In the genomic region with DNA sequence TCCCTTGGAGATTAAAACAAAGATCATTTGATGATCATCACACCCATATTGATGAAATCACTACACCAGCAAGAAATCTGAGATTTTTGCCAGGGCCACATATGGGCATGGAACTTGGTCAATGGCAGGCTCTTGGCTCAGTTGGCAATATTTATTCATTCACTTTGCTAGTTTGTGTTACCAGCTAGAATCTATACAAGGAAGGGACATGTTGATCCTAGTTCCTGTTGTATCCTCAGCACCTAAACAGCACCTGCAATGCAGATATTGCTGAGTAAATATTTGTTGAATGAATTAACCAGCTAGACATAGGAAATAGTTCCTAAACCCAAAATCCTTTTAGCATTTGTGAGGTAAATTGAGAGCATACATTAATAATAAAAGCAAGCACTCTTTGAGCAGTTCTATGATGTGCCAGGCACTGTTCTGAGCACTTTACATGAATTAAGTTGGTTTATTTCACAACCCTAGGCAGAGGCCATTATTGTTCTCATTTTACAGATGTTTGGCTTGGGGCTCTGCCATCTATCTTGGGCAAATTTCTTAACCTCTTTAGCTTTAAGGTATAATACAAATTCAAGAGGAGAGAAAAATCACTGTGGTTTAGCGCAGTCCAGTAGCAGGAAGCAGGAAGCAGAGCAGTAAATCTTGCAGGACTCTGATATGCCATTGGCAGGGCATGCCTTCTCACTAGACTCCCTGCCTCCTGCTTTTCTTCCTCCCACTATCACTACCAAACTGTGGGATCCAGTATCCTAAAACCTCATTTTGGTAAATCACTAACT, we compare ENCODE assay signal across 8 cellular contexts. TPM values are rescaled to one million over a fixed set of nuclear protein-coding genes. Genes with fewer than 3 reads are reported as not detected.
A peak's percentile ranks its signal among the peaks of the same experiment; 100 is the strongest.
DNase-seq lines count a peak whose midpoint lies in the region; ATAC-seq and TF ChIP-seq lines count a peak whose summit lies in the region.

No MANE protein-coding gene starts in this region.

- peak overlapping the region in 1 of 2 experiments; percentile 73; a peak in 1 of 4 replicates for H3K4me3 ChIP-seq in SK-N-SH (ENCODE audit: low read depth in 2 of 2, low read length in 1 of 2)
- peak overlapping the region; percentile 75 for H3K4me3 ChIP-seq in PC-3 (ENCODE audit: low read length)
- no peak overlapping the region for H3K4me3 ChIP-seq in fibroblast of mammary gland (ENCODE audit: control insufficient read depth, low read depth, low read length)
- H3K4me3 ChIP-seq in smooth muscle cell = peak overlapping the region; percentile 71

- H3K9me3 ChIP-seq in SK-N-SH = no peaks in the 10 kb centered on the region
- no peaks in the 10 kb centered on the region for H3K9me3 ChIP-seq in PC-3 (ENCODE audit: low read length)
- H3K9me3 ChIP-seq in smooth muscle cell (replicated peaks; ENCODE audit: low read depth) = no peaks in the 10 kb centered on the region

- H3K27ac ChIP-seq in SK-N-SH (ENCODE audit: low read depth in 2 of 2, low read length in 1 of 2) = no peak overlapping the region
- no peak overlapping the region for H3K27ac ChIP-seq in PC-3 (ENCODE audit: low read length)
- H3K27ac ChIP-seq in smooth muscle cell (ENCODE audit: low read depth) = no peak overlapping the region

- DNase-seq in SK-N-SH = no peak
- DNase-seq in PC-3 = peak; percentile 9
- DNase-seq in fibroblast of mammary gland (ENCODE audit: low read depth) = peak; percentile 43
- DNase-seq in smooth muscle cell (lab: John Stamatoyannopoulos, UW; ENCODE audit: unreplicated experiment) = no peak
- DNase-seq in activated gamma-delta T cell (lab: John Stamatoyannopoulos, UW) = no peak
- DNase-seq in stimulated activated CD4-positive, alpha-beta T cell treated with anti-CD3 and anti-CD28 coated beads, Interleukin-4, amount 100 ng/mL, for 1 hour = no peak
- no peak for DNase-seq in Kasumi-1 (lab: John Stamatoyannopoulos, UW)

- peaks cover 15 to 27% of the 10 kb centered on the region in 2 experiments for H3K36me3 ChIP-seq in SK-N-SH (replicated peaks in 1 of 2; ENCODE audit: control insufficient read depth in 1 of 2, insufficient read depth in 2 of 2, low read length in 1 of 2)
- H3K36me3 ChIP-seq in PC-3 (ENCODE audit: low read depth, low read length) = no peaks in the 10 kb centered on the region
- H3K36me3 ChIP-seq in smooth muscle cell (ENCODE audit: low read depth) = no peaks in the 10 kb centered on the region

- intact Hi-C loops in PC-3 (cut with micrococcal nuclease) = no loop called here

- POLR2A ChIA-PET in SK-N-SH (lab: Yijun Ruan, JAX) = no interaction called here
- POLR2A ChIA-PET in PC-3 (lab: Charles Lee; ENCODE audit: unreplicated experiment) = no interaction called here

- no peak for TF ChIP-seq RAD21 in SK-N-SH (IDR thresholded peaks at IDR 0.05; ENCODE audit: low read length)

- H3K9ac ChIP-seq in SK-N-SH (no peak overlapping the region), PC-3 (ENCODE audit: low read length) (no peak overlapping the region), smooth muscle cell (ENCODE audit: low read depth) (no peak overlapping the region)

- no TSS peak for BruUV-seq in PC-3 (replicated peaks; lab: Mats Ljungman, UMichigan)

- H4K20me1 ChIP-seq in SK-N-SH (ENCODE audit: insufficient read depth) = no peaks in the 10 kb centered on the region
- H4K20me1 ChIP-seq in PC-3 (ENCODE audit: low read length) = no peaks in the 10 kb centered on the region
- H4K20me1 ChIP-seq in smooth muscle cell (ENCODE audit: low read depth) = no peaks in the 10 kb centered on the region

- WGBS in SK-N-SH (ENCODE audit: low lambda C conversion rate) = 100% methylated on average over 1 of the region's 1 CpG
- WGBS in smooth muscle cell (ENCODE audit: low lambda C conversion rate) = 72% methylated on average over 1 of the region's 1 CpG

- peaks cover 0 to 10% of the 10 kb centered on the region in 2 experiments; a peak in 3 of 4 replicates for H3K4me1 ChIP-seq in SK-N-SH (ENCODE audit: control insufficient read depth in 1 of 2, insufficient read depth in 2 of 2, low read depth in 1 of 2, low read length in 1 of 2)
- peaks cover 15% of the 10 kb centered on the region for H3K4me1 ChIP-seq in PC-3 (ENCODE audit: insufficient read depth, low read length)
- peaks cover 4% of the 10 kb centered on the region for H3K4me1 ChIP-seq in smooth muscle cell (ENCODE audit: low read depth)

- H3K27me3 ChIP-seq in SK-N-SH (ENCODE audit: insufficient read depth) = no peaks in the 10 kb centered on the region
- no peaks in the 10 kb centered on the region for H3K27me3 ChIP-seq in PC-3 (ENCODE audit: low read length)
- no peaks in the 10 kb centered on the region for H3K27me3 ChIP-seq in smooth muscle cell (ENCODE audit: low read depth)

- TF ChIP-seq EP300 in SK-N-SH (IDR thresholded peaks at IDR 0.05; ENCODE audit: borderline replicate concordance in 1 of 2, low read depth in 1 of 2, low read length in 1 of 2) = no peak

- H3K4me2 ChIP-seq in SK-N-SH (peak overlapping the region; percentile 76), PC-3 (ENCODE audit: low read length) (peak overlapping the region; percentile 81), smooth muscle cell (peak overlapping the region; percentile 90)

- no peak for TF ChIP-seq CTCF in SK-N-SH (IDR thresholded peaks at IDR 0.05)
- TF ChIP-seq CTCF in PC-3 (conservative IDR thresholded peaks at IDR 0.05; ENCODE audit: low read depth, low read length) = no peak
- no peak for TF ChIP-seq CTCF in fibroblast of mammary gland (conservative IDR thresholded peaks at IDR 0.05; ENCODE audit: control insufficient read depth, insufficient read depth, low read depth, low read length)
- TF ChIP-seq CTCF in smooth muscle cell (IDR thresholded peaks at IDR 0.05; ENCODE audit: borderline replicate concordance, insufficient read depth, poor library complexity, severe bottlenecking) = no peak

- H3K9me2 ChIP-seq in SK-N-SH = no peaks in the 10 kb centered on the region
- no peaks in the 10 kb centered on the region for H3K9me2 ChIP-seq in PC-3 (replicated peaks; ENCODE audit: low read length)

- no peaks in the 10 kb centered on the region for H3F3A ChIP-seq in SK-N-SH (replicated peaks; ENCODE audit: insufficient read depth)
- no peaks in the 10 kb centered on the region for H3F3A ChIP-seq in PC-3 (ENCODE audit: low read length, unreplicated experiment)
- no peaks in the 10 kb centered on the region for H3F3A ChIP-seq in smooth muscle cell (ENCODE audit: low read depth)

- H3K79me2 ChIP-seq in SK-N-SH (ENCODE audit: insufficient read depth) (no peaks in the 10 kb centered on the region; the same call in 1 of the 2 replicates), PC-3 (ENCODE audit: low read length) (no peaks in the 10 kb centered on the region), smooth muscle cell (ENCODE audit: low read depth) (no peaks in the 10 kb centered on the region)

- CTCF ChIA-PET in SK-N-SH (lab: Yijun Ruan, JAX) (interaction anchor here (1.2 to 2.9 kb wide), 2 partner anchors 21 to 425 kb away, joined by 3 to 10 read pairs; no protein-coding TSS in a partner anchor), PC-3 (lab: Charles Lee) (no interaction called here)

- ATAC-seq in SK-N-SH treated with all-trans-retinoic acid at 6 μM for 48 hours (no peak), PC-3 (no peak)

- H2AFZ ChIP-seq in SK-N-SH (ENCODE audit: low read depth) (no peak overlapping the region), PC-3 (ENCODE audit: low read length) (no peak overlapping the region), smooth muscle cell (ENCODE audit: low read depth) (no peak overlapping the region)

TF ChIP-seq in SK-N-SH, 30 proteins besides CTCF, POLR2A, EP300 and RAD21 (continues in another document):
- TF ChIP-seq GATA2 (CRISPR knock-in tag; IDR thresholded peaks at IDR 0.05) (no peak), MXI1 (IDR thresholded peaks at IDR 0.05; ENCODE audit: low read depth, low read length) (no peak), TEAD4 (IDR thresholded peaks at IDR 0.05; ENCODE audit: borderline replicate concordance, insufficient read depth) (no peak), JUND (IDR thresholded peaks at IDR 0.05) (no peak), NRF1 (IDR thresholded peaks at IDR 0.05; ENCODE audit: low read depth, low read length) (no peak), FOXJ3 (CRISPR knock-in tag; IDR thresholded peaks at IDR 0.05) (no peak), NFIC (IDR thresholded peaks at IDR 0.05; ENCODE audit: borderline replicate concordance) (no peak)

TF ChIP-seq in SK-N-SH treated with all-trans-retinoic acid at 6 μM for 48 hours, 23 proteins besides CTCF, POLR2A, EP300 and RAD21 (continues in another document):
- TF ChIP-seq RARB (CRISPR knock-in tag; IDR thresholded peaks at IDR 0.05) (no peak), ZNF8 (CRISPR knock-in tag; IDR thresholded peaks at IDR 0.05) (no peak)

RNA-seq across cellular contexts. Expression of a gene that starts 1.6 kb away (rescaled TPM):
- polyA plus RNA-seq in SK-N-SH (2012; rRNA removed) (4.9 and 6.1 TPM in 2 replicates), smooth muscle cell (7.8 and 10.7 TPM in 2 replicates)
- 4.9 and 6.0 TPM in 2 replicates for polyA plus RNA-seq in SK-N-SH (2012; cell fraction: cytosol; rRNA removed)
- polyA plus RNA-seq in SK-N-SH (2012; cell fraction: nucleus; rRNA removed) = 9.3 and 12.4 TPM in 2 replicates
- total RNA-seq in PC-3 (2014; rRNA removed) (6.1 and 6.9 TPM in 2 replicates), smooth muscle cell (10.7 and 18.9 TPM in 2 replicates)

RNA-seq across cellular contexts. Expression of a gene that starts 12.6 kb away (rescaled TPM):
- polyA plus RNA-seq in SK-N-SH (2012; rRNA removed) = not detected in 2 replicates
- not detected in 2 replicates for polyA plus RNA-seq in SK-N-SH (2012; cell fraction: cytosol; rRNA removed)
- not detected in 2 replicates for polyA plus RNA-seq in SK-N-SH (2012; cell fraction: nucleus; rRNA removed)
- total RNA-seq in PC-3 (2014; rRNA removed) = not detected in 2 replicates
- not detected in 2 replicates for total RNA-seq in smooth muscle cell
- polyA plus RNA-seq in smooth muscle cell = not detected in 2 replicates

RNA-seq across cellular contexts. Expression of a gene that starts 24.9 kb away (rescaled TPM):
- not detected in 2 replicates for polyA plus RNA-seq in SK-N-SH (2012; rRNA removed)
- polyA plus RNA-seq in SK-N-SH (2012; cell fraction: cytosol; rRNA removed) = not detected in 2 replicates
- not detected in 2 replicates for polyA plus RNA-seq in SK-N-SH (2012; cell fraction: nucleus; rRNA removed)
- not detected in 2 replicates for total RNA-seq in PC-3 (2014; rRNA removed)
- total RNA-seq in smooth muscle cell = not detected in 2 replicates
- polyA plus RNA-seq in smooth muscle cell = 0.02 TPM in 1 of 2 replicates, not detected in the other

RNA-seq across cellular contexts. Expression of a gene that starts 30.9 kb away (rescaled TPM):
- polyA plus RNA-seq in SK-N-SH (2012; rRNA removed) (not detected in 2 replicates), smooth muscle cell (not detected in 2 replicates)
- not detected in 2 replicates for polyA plus RNA-seq in SK-N-SH (2012; cell fraction: cytosol; rRNA removed)
- not detected in 2 replicates for polyA plus RNA-seq in SK-N-SH (2012; cell fraction: nucleus; rRNA removed)
- total RNA-seq in PC-3 (2014; rRNA removed) (not detected in 2 replicates), smooth muscle cell (not detected in 2 replicates)

RNA-seq across cellular contexts. Expression of a gene that starts 37.4 kb away (rescaled TPM):
- polyA plus RNA-seq in SK-N-SH (2012; rRNA removed) (not detected in 2 replicates), smooth muscle cell (not detected in 2 replicates)
- not detected in 2 replicates for polyA plus RNA-seq in SK-N-SH (2012; cell fraction: cytosol; rRNA removed)
- polyA plus RNA-seq in SK-N-SH (2012; cell fraction: nucleus; rRNA removed) = not detected in 2 replicates
- total RNA-seq in PC-3 (2014; rRNA removed) (not detected in 2 replicates), smooth muscle cell (not detected in 2 replicates)

Comparison
In these comparisons a context has a peak if more than half of its experiments do, and no peak if none do; other contexts are left out.
1. DNase-seq: peak in PC-3 (single experiment) and fibroblast of mammary gland (single experiment); none in SK-N-SH (single experiment), smooth muscle cell (single experiment), activated gamma-delta T cell (single experiment), stimulated activated CD4-positive, alpha-beta T cell treated with anti-CD3 and anti-CD28 coated beads, Interleukin-4, amount 100 ng/mL, for 1 hour (single experiment) and Kasumi-1 (0 of 2).
2. Peak in every context shown above with its lines, with median percentiles within 50 percentile points of each other: H3K4me2 ChIP-seq.